ENCODE assay signal across 1 cellular context in the genomic region with DNA sequence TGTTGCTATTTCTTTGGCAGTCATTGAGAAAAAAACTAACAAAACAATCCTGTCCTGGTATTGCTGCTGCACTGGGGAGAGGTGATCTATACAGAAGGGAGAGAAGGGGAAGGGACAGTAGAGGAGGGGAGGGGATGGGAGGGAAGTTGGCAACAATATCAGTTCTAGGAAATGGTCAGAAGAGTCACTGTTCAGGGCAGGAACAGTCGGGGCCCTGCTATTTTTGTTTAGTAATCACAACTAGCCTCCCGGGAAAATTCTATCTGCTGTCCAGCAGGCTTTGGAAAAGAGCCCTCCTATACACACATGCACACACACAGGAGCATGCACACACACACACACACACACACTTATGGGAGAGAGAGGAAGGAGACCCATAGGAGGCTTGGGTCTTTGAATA.
TF ChIP-seq lines count a peak whose summit lies in the region.

No MANE protein-coding gene starts in this region.

TF ChIP-seq in liver, 16 proteins besides CTCF, POLR2A, EP300 and RAD21 (continued from another document):
- TF ChIP-seq YY1 (IDR thresholded peaks at IDR 0.05) (no peak), FOXA1 (IDR thresholded peaks at IDR 0.05) (no peak), FOXA2 (IDR thresholded peaks at IDR 0.05) (no peak), SP1 (IDR thresholded peaks at IDR 0.05) (peak; percentile 14), TAF1 (conservative IDR thresholded peaks at IDR 0.05) (no peak), RXRA (IDR thresholded peaks at IDR 0.05) (no peak)
- TF ChIP-seq, protein P1, sequence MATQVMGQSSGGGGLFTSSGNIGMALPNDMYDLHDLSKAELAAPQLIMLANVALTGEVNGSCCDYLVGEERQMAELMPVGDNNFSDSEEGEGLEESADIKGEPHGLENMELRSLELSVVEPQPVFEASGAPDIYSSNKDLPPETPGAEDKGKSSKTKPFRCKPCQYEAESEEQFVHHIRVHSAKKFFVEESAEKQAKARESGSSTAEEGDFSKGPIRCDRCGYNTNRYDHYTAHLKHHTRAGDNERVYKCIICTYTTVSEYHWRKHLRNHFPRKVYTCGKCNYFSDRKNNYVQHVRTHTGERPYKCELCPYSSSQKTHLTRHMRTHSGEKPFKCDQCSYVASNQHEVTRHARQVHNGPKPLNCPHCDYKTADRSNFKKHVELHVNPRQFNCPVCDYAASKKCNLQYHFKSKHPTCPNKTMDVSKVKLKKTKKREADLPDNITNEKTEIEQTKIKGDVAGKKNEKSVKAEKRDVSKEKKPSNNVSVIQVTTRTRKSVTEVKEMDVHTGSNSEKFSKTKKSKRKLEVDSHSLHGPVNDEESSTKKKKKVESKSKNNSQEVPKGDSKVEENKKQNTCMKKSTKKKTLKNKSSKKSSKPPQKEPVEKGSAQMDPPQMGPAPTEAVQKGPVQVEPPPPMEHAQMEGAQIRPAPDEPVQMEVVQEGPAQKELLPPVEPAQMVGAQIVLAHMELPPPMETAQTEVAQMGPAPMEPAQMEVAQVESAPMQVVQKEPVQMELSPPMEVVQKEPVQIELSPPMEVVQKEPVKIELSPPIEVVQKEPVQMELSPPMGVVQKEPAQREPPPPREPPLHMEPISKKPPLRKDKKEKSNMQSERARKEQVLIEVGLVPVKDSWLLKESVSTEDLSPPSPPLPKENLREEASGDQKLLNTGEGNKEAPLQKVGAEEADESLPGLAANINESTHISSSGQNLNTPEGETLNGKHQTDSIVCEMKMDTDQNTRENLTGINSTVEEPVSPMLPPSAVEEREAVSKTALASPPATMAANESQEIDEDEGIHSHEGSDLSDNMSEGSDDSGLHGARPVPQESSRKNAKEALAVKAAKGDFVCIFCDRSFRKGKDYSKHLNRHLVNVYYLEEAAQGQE (IDR thresholded peaks at IDR 0.05): peak; percentile 92
- TF ChIP-seq, protein P2, sequence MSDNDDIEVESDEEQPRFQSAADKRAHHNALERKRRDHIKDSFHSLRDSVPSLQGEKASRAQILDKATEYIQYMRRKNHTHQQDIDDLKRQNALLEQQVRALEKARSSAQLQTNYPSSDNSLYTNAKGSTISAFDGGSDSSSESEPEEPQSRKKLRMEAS (IDR thresholded peaks at IDR 0.05): no peak
